ENCODE assay signal across 8 cellular contexts in the genomic region with DNA sequence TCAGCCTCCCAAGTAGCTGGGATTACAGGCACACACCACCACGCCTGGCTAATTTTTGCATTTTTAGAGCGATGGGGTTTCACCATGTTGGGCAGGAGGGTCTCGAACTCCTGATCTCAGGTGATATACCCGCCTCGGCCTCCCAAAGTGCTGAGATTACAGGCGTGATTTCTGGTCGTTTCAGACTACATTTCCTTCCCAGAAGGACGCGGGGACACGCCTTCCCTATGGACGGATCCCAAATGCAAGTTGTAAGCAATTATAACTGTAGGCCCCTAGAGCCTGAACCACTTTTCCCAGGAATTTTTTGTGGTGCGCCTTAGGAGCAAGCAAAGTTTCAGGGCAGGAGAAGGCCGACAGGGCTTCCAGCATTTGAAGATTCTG. TPM values are rescaled to one million over a fixed set of nuclear protein-coding genes. Genes with fewer than 3 reads are reported as not detected.
A peak's percentile ranks its signal among the peaks of the same experiment; 100 is the strongest.
DNase-seq lines count a peak whose midpoint lies in the region; ATAC-seq and TF ChIP-seq lines count a peak whose summit lies in the region.

No MANE protein-coding gene starts in this region.

- H3K79me2 ChIP-seq in mesendoderm (ENCODE audit: control insufficient read depth, insufficient read depth, low read length), result peaks cover 18% of the 10 kb centered on the region

- no peak for TF ChIP-seq POLR2A in transverse colon (IDR thresholded peaks at IDR 0.05)

- H3K4ac ChIP-seq in mesendoderm (ENCODE audit: low read depth, low read length), result peak overlapping the region; percentile 62

- H2BK5ac ChIP-seq in mesendoderm (ENCODE audit: low read length), result no peak overlapping the region

- H3K27me3 ChIP-seq in mesendoderm (ENCODE audit: insufficient read depth, low read length, poor library complexity) (no peaks in the 10 kb centered on the region), transverse colon (no peaks in the 10 kb centered on the region)

- H4K5ac ChIP-seq in mesendoderm (ENCODE audit: low read length), result no peak overlapping the region

- peak overlapping the region; percentile 4 for H3K56ac ChIP-seq in mesendoderm (ENCODE audit: low read length)

- no CpG with 5 or more reads among the region's 13 CpGs for WGBS in mesendoderm (ENCODE audit: extremely low coverage, insufficient coverage, low lambda C conversion rate)
- 67 to 78% methylated on average over 3 to 13 of the region's 13 CpGs for WGBS in transverse colon (ENCODE audit: low coverage in 1 of 2), 2 donors

- peaks cover 16% of the 10 kb centered on the region for H3K4me1 Mint-ChIP-seq in activated naive CD4-positive, alpha-beta T cell treated with anti-CD3 and anti-CD28 coated beads, Interleukin-2, amount 50 U/mL, for 24 hours
- peaks cover 39% of the 10 kb centered on the region for H3K4me1 Mint-ChIP-seq in brain

- TF ChIP-seq CTCF in brain (conservative IDR thresholded peaks at IDR 0.05) (no peak), transverse colon (IDR thresholded peaks at IDR 0.05) (no peak)

- H3K79me1 ChIP-seq in mesendoderm (ENCODE audit: low read length), result peaks cover 9% of the 10 kb centered on the region

- H3K4me3 Mint-ChIP-seq in activated naive CD4-positive, alpha-beta T cell treated with anti-CD3 and anti-CD28 coated beads, Interleukin-2, amount 50 U/mL, for 24 hours, result peak overlapping the region; percentile 99
- H3K4me3 Mint-ChIP-seq in brain, result peak overlapping the region; percentile 93 to 100 (median 100)

- intact Hi-C loops in transverse colon (cut with DNase I; ENCODE audit: low total_unique reads), result no loop called here

- no peak overlapping the region for H2AK5ac ChIP-seq in mesendoderm (ENCODE audit: low read length)

- no peak overlapping the region for H2BK120ac ChIP-seq in mesendoderm (ENCODE audit: low read depth, low read length)

- H3K27ac Mint-ChIP-seq in activated naive CD4-positive, alpha-beta T cell treated with anti-CD3 and anti-CD28 coated beads, Interleukin-2, amount 50 U/mL, for 24 hours, result peak overlapping the region; percentile 85
- peak overlapping the region; percentile 89 to 99 (median 96) for H3K27ac Mint-ChIP-seq in brain

- no peak overlapping the region for H2BK15ac ChIP-seq in mesendoderm (replicated peaks; ENCODE audit: low read depth)

- H3K4me1 ChIP-seq in mesendoderm (ENCODE audit: control insufficient read depth, low read depth, low read length), result peaks cover 2% of the 10 kb centered on the region
- peaks cover 4 to 15% (median 7%) of the 10 kb centered on the region in 4 donors for H3K4me1 ChIP-seq in transverse colon

- H3K9me3 ChIP-seq in transverse colon, result peaks cover 0 to 5% of the 10 kb centered on the region in 2 donors

- in situ Hi-C loops in transverse colon (cut with MboI; ENCODE audit: low pct_ligation_motif_present in 1 of 4, low pct_unique_long_range_greater_than_20kb in 1 of 4, low sequenced_read_pairs in 3 of 4), result no loop called here

- H3K9me3 Mint-ChIP-seq in activated naive CD4-positive, alpha-beta T cell treated with anti-CD3 and anti-CD28 coated beads, Interleukin-2, amount 50 U/mL, for 24 hours, result peaks cover 7% of the 10 kb centered on the region
- peaks cover 0 to 16% (median 7%) of the 10 kb centered on the region in 5 experiments for H3K9me3 Mint-ChIP-seq in brain

- H3K23ac ChIP-seq in mesendoderm (ENCODE audit: low read length), result no peak overlapping the region

- H3K27ac ChIP-seq in mesendoderm (ENCODE audit: low read depth, low read length) (peak overlapping the region; percentile 56), transverse colon (peak overlapping the region; percentile 71 to 87 (median 82))

- peak overlapping the region; percentile 78 for H3K18ac ChIP-seq in mesendoderm (ENCODE audit: low read length)

- H3K27me3 Mint-ChIP-seq in activated naive CD4-positive, alpha-beta T cell treated with anti-CD3 and anti-CD28 coated beads, Interleukin-2, amount 50 U/mL, for 24 hours, result no peaks in the 10 kb centered on the region
- peaks cover 10% of the 10 kb centered on the region for H3K27me3 Mint-ChIP-seq in brain

- peaks cover 19% of the 10 kb centered on the region for H3K36me3 Mint-ChIP-seq in activated naive CD4-positive, alpha-beta T cell treated with anti-CD3 and anti-CD28 coated beads, Interleukin-2, amount 50 U/mL, for 24 hours
- peaks cover 19% of the 10 kb centered on the region for H3K36me3 Mint-ChIP-seq in brain

- H3K9ac ChIP-seq in mesendoderm (ENCODE audit: low read length), result peak overlapping the region; percentile 65

- no peak for TF ChIP-seq EP300 in transverse colon (IDR thresholded peaks at IDR 0.05; ENCODE audit: low read depth)

- H3K36me3 ChIP-seq in mesendoderm (ENCODE audit: control insufficient read depth, insufficient read depth, low read length) (no peaks in the 10 kb centered on the region), transverse colon (no peaks in the 10 kb centered on the region)

- ATAC-seq in HG03521 (IDR thresholded peaks at IDR 0.05; ENCODE audit: unreplicated experiment), result no peak

- H3K4me3 ChIP-seq in mesendoderm (ENCODE audit: low read length) (no peak overlapping the region), transverse colon (peak overlapping the region in 3 of 4 donors; percentile 43 to 64 (median 52))

- H4K8ac ChIP-seq in mesendoderm (ENCODE audit: low read depth, low read length), result peak overlapping the region; percentile 91

- peak overlapping the region; percentile 6 for H3K4me2 ChIP-seq in mesendoderm (ENCODE audit: low read length)

- no peak for DNase-seq in activated naive CD4-positive, alpha-beta T cell treated with anti-CD3 and anti-CD28 coated beads, Interleukin-2, amount 50 U/mL, for 16 hours
- DNase-seq in mesendoderm (no peak), transverse colon (no peak), SK-N-DZ (ENCODE audit: low spot score) (no peak)
- DNase-seq in central memory CD4-positive, alpha-beta T cell, result no peak

RNA-seq across cellular contexts. Expression of gene ZNF331, which starts 17.8 kb away (rescaled TPM):
- 6.3 TPM for polyA plus RNA-seq in brain (ENCODE audit: insufficient read depth, low read depth, low replicate concordance)
- 17.7 TPM for polyA plus RNA-seq in mesendoderm (2013, experiment 1 of 2)
- polyA plus RNA-seq in mesendoderm (2013, experiment 2 of 2), result 17.0 TPM
- total RNA-seq in transverse colon, result 10 to 100 TPM in 1 of 4 donors, 1 to 10 TPM in 3; 3.7 to 15.7 (median 5.8) TPM
- polyA plus RNA-seq in SK-N-DZ (2014; cell fraction: cytosol; rRNA removed), result 17.5 and 21.5 TPM in 2 replicates
- 36.6 and 47.3 TPM in 2 replicates for polyA plus RNA-seq in SK-N-DZ (2014; cell fraction: nucleus; rRNA removed)

RNA-seq across cellular contexts. Expression of gene ZNF813, which starts 52.6 kb away (rescaled TPM):
- 0.53 TPM for polyA plus RNA-seq in brain (ENCODE audit: insufficient read depth, low read depth, low replicate concordance)
- 5.8 TPM for polyA plus RNA-seq in mesendoderm (2013, experiment 1 of 2)
- polyA plus RNA-seq in mesendoderm (2013, experiment 2 of 2), result 5.7 TPM
- 1 to 10 TPM; 1.9 to 3.8 (median 3.3) TPM for total RNA-seq in transverse colon
- polyA plus RNA-seq in SK-N-DZ (2014; cell fraction: cytosol; rRNA removed), result 1.1 and 1.4 TPM in 2 replicates
- 0.40 and 1.5 TPM in 2 replicates for polyA plus RNA-seq in SK-N-DZ (2014; cell fraction: nucleus; rRNA removed)
